In the genomic region with DNA sequence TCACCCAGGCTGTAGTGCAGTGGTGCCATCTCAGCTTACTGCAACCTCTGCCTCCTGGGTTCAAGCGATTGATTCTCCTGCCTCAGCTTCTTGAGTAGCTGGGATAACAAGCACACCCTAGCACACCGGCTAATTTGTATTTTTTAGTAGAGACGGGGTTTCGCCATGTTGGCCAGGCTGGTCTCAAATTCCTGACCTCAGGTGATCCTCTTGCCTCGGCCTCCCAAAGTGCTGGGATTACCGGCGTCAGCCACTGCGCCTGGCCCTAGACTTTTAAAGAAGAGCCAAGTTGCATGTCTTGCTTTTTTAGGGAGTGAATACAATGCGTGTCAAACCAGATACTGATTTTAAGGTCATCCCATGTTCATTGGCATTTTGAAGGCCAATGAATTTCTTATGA, we compare ENCODE assay signal across 8 cellular contexts. TPM values are rescaled to one million over a fixed set of nuclear protein-coding genes. Genes with fewer than 3 reads are reported as not detected.
A peak's percentile ranks its signal among the peaks of the same experiment; 100 is the strongest.
DNase-seq lines count a peak whose midpoint lies in the region; ATAC-seq, FAIRE-seq and TF ChIP-seq lines count a peak whose summit lies in the region.
"Not testable (repeated sequence)": the region's sequence is repeated elsewhere in the genome, so short reads cannot be mapped to it uniquely, and the experiment has no call there.

No MANE protein-coding gene starts in this region.

- FAIRE-seq in astrocyte (lab: Jason Lieb, UNC), result not testable (repeated sequence)

- 79 to 86% methylated on average over 9 of the region's 9 CpGs for WGBS in esophagus, 2 donors

- peaks cover 72% of the 10 kb centered on the region for H3K79me2 ChIP-seq in Loucy (ENCODE audit: insufficient read depth, low read length)
- peaks cover 52% of the 10 kb centered on the region for H3K79me2 ChIP-seq in astrocyte (ENCODE audit: insufficient read depth, low read length)

- H3K27me3 Mint-ChIP-seq in CD4-positive, alpha-beta memory T cell; activated CD4-positive, alpha-beta T cell treated with anti-CD3 and anti-CD28 coated beads, Interleukin-2, amount 10 ng/mL, durations not matched to agents 24 days and 14 days; astrocyte (ENCODE audit: low read depth, unreplicated experiment): not testable (repeated sequence)

- not testable (repeated sequence) for H3F3A ChIP-seq in Loucy (ENCODE audit: low read depth)

- H3K4me1 ChIP-seq in CD4-positive, alpha-beta memory T cell (ENCODE audit: insufficient read depth, low read length), result peaks cover 19% of the 10 kb centered on the region
- peaks cover 40% of the 10 kb centered on the region for H3K4me1 ChIP-seq in Loucy (ENCODE audit: insufficient read depth, low read length, poor library complexity, severe bottlenecking)
- peaks cover 16% of the 10 kb centered on the region for H3K4me1 ChIP-seq in astrocyte (ENCODE audit: insufficient read depth, low read length)
- H3K4me1 ChIP-seq in esophagus (ENCODE audit: control insufficient read depth in 2 of 2, insufficient read depth in 2 of 2, low read length in 1 of 2), result not testable (repeated sequence)
- H3K4me1 ChIP-seq in neuron (ENCODE audit: insufficient read depth, low read length), result peaks cover 38% of the 10 kb centered on the region
- H3K4me1 ChIP-seq in thoracic aorta (ENCODE audit: control insufficient read depth in 1 of 2, low read depth in 2 of 2), result peaks cover 10 to 24% of the 10 kb centered on the region in 2 donors

- CTCF ChIA-PET in CD4-positive, alpha-beta memory T cell (lab: Charles Lee; ENCODE audit: partially characterized antibody), result not testable (repeated sequence)

- H3K9ac ChIP-seq in Loucy (ENCODE audit: low read depth, low read length, poor library complexity, severe bottlenecking), result peak overlapping the region; percentile 67
- H3K9ac ChIP-seq in astrocyte (ENCODE audit: low read length), result not testable (repeated sequence)

- not testable (repeated sequence) for H3K9me3 Mint-ChIP-seq in CD4-positive, alpha-beta memory T cell; activated CD4-positive, alpha-beta T cell treated with anti-CD3 and anti-CD28 coated beads, Interleukin-2, amount 10 ng/mL, durations not matched to agents 24 days and 14 days; astrocyte (ENCODE audit: unreplicated experiment)

- H4K20me1 ChIP-seq in Loucy (ENCODE audit: insufficient read depth, low read length, poor library complexity, severe bottlenecking) (peaks cover 31% of the 10 kb centered on the region), astrocyte (ENCODE audit: insufficient read depth, low read length) (peaks cover 28% of the 10 kb centered on the region)

- DNase-seq in CD4-positive, alpha-beta memory T cell; astrocyte (ENCODE audit: low read depth); thoracic aorta (ENCODE audit: low spot score): not testable (repeated sequence)
- peak; percentile 56 for DNase-seq in activated CD4-positive, alpha-beta T cell treated with anti-CD3 and anti-CD28 coated beads, Interleukin-2, amount 10 ng/mL, durations not matched to agents 24 days and 14 days
- peak; percentile 13 for DNase-seq in islet precursor cell

- ATAC-seq in thoracic aorta (ENCODE audit: insufficient number of reproducible peaks, low FRiP score, low read depth), result not testable (repeated sequence)

- intact Hi-C loops in CD4-positive, alpha-beta memory T cell (cut with micrococcal nuclease), result loop anchor here (2.0 kb wide), 1 partner anchor 39 kb away; no protein-coding TSS in a partner anchor
- intact Hi-C loops in activated CD4-positive, alpha-beta T cell treated with anti-CD3 and anti-CD28 coated beads, Interleukin-2, amount 10 ng/mL, durations not matched to agents 24 days and 14 days (cut with micrococcal nuclease), result loop anchor here (2.0 kb wide), 1 partner anchor 39 kb away; no protein-coding TSS in a partner anchor

- not testable (repeated sequence) for H3K27me3 ChIP-seq in CD4-positive, alpha-beta memory T cell (ENCODE audit: insufficient read depth, low read length); Loucy (ENCODE audit: insufficient read depth, low read length, poor library complexity, severe bottlenecking); astrocyte (ENCODE audit: insufficient read depth, low read length); esophagus (ENCODE audit: control insufficient read depth in 1 of 2, insufficient read depth in 2 of 2, low read length in 2 of 2); neuron (ENCODE audit: insufficient read depth, low read length); thoracic aorta (replicated peaks; ENCODE audit: insufficient read depth)

- H3K4me3 ChIP-seq in CD4-positive, alpha-beta memory T cell (ENCODE audit: low read length in 2 of 2); esophagus (ENCODE audit: low read depth in 1 of 2, low read length in 2 of 2): not testable (repeated sequence)
- H3K4me3 ChIP-seq in Loucy (ENCODE audit: low read length, poor library complexity, severe bottlenecking) (peak overlapping the region; percentile 85), astrocyte (ENCODE audit: insufficient read depth, low read depth, low read length) (peak overlapping the region; percentile 69), neuron (ENCODE audit: low read length) (peak overlapping the region; percentile 88), thoracic aorta (peak overlapping the region; percentile 78)

- H3K4me3 Mint-ChIP-seq in CD4-positive, alpha-beta memory T cell, result peak overlapping the region; percentile 74 to 86 (median 81)
- H3K4me3 Mint-ChIP-seq in activated CD4-positive, alpha-beta T cell treated with anti-CD3 and anti-CD28 coated beads, Interleukin-2, amount 10 ng/mL, durations not matched to agents 24 days and 14 days, result not testable (repeated sequence)
- peak overlapping the region; percentile 89 for H3K4me3 Mint-ChIP-seq in astrocyte (ENCODE audit: unreplicated experiment)

- peaks cover 10 to 35% (median 21%) of the 10 kb centered on the region in 4 donors for H3K4me1 Mint-ChIP-seq in CD4-positive, alpha-beta memory T cell
- H3K4me1 Mint-ChIP-seq in activated CD4-positive, alpha-beta T cell treated with anti-CD3 and anti-CD28 coated beads, Interleukin-2, amount 10 ng/mL, durations not matched to agents 24 days and 14 days, result peaks cover 24% of the 10 kb centered on the region
- H3K4me1 Mint-ChIP-seq in astrocyte (ENCODE audit: low read depth, unreplicated experiment), result peaks cover 16% of the 10 kb centered on the region

- not testable (repeated sequence) for H3K27ac ChIP-seq in CD4-positive, alpha-beta memory T cell (ENCODE audit: low read depth, low read length); astrocyte (ENCODE audit: low read depth, low read length)
- peak overlapping the region; percentile 28 to 96 for H3K27ac ChIP-seq in esophagus (ENCODE audit: low read depth in 2 of 2, low read length in 1 of 2)
- peak overlapping the region; percentile 5 to 67 for H3K27ac ChIP-seq in thoracic aorta

- TF ChIP-seq CTCF in Loucy (conservative IDR thresholded peaks at IDR 0.05; ENCODE audit: low read length); astrocyte (IDR thresholded peaks at IDR 0.05; ENCODE audit: insufficient read depth, low read depth, low read length); thoracic aorta (IDR thresholded peaks at IDR 0.05): not testable (repeated sequence)

- not testable (repeated sequence) for H3K9me2 ChIP-seq in Loucy (replicated peaks; ENCODE audit: low read depth, low read length)

- POLR2A ChIA-PET in CD4-positive, alpha-beta memory T cell (lab: Charles Lee; ENCODE audit: partially characterized antibody), result interaction anchor here (0.9 kb wide), 1 partner anchor 10 kb away, joined by 5 read pairs; a partner anchor contains a TSS

- H3K4me2 ChIP-seq in Loucy (ENCODE audit: low read depth, low read length, poor library complexity, severe bottlenecking) (peak overlapping the region; percentile 77), astrocyte (ENCODE audit: low read length) (peak overlapping the region; percentile 93)

- H3K9me3 ChIP-seq in CD4-positive, alpha-beta memory T cell (ENCODE audit: control insufficient read depth in 1 of 2, low read length in 2 of 2); Loucy (ENCODE audit: insufficient read depth, low read depth, low read length); astrocyte (ENCODE audit: insufficient read depth, low read depth, low read length); esophagus (ENCODE audit: control insufficient read depth in 2 of 2, insufficient read depth in 1 of 2, low read depth in 1 of 2, low read length in 1 of 2); neuron (ENCODE audit: low read length); thoracic aorta: not testable (repeated sequence)

- H3K36me3 Mint-ChIP-seq in CD4-positive, alpha-beta memory T cell, result peaks cover 7 to 32% of the 10 kb centered on the region in 2 donors
- H3K36me3 Mint-ChIP-seq in activated CD4-positive, alpha-beta T cell treated with anti-CD3 and anti-CD28 coated beads, Interleukin-2, amount 10 ng/mL, durations not matched to agents 24 days and 14 days (ENCODE audit: low read depth), result peaks cover 24% of the 10 kb centered on the region
- H3K36me3 Mint-ChIP-seq in astrocyte (ENCODE audit: low read depth, unreplicated experiment), result not testable (repeated sequence)

- H3K36me3 ChIP-seq in CD4-positive, alpha-beta memory T cell (ENCODE audit: insufficient read depth, low read length); esophagus (ENCODE audit: control insufficient read depth in 2 of 2, insufficient read depth in 2 of 2, low read length in 1 of 2): not testable (repeated sequence)
- peaks cover 24% of the 10 kb centered on the region for H3K36me3 ChIP-seq in Loucy (ENCODE audit: insufficient read depth, low read length)
- H3K36me3 ChIP-seq in astrocyte (ENCODE audit: insufficient read depth, low read length), result peaks cover 16% of the 10 kb centered on the region
- H3K36me3 ChIP-seq in neuron (ENCODE audit: insufficient read depth, low read length), result peaks cover 29% of the 10 kb centered on the region
- H3K36me3 ChIP-seq in thoracic aorta, result peaks cover 17% of the 10 kb centered on the region

- H2AFZ ChIP-seq in Loucy (ENCODE audit: low read length); astrocyte (ENCODE audit: low read depth, low read length); neuron (ENCODE audit: low read depth, low read length): not testable (repeated sequence)

- H3K27ac Mint-ChIP-seq in CD4-positive, alpha-beta memory T cell, result peak overlapping the region in 5 of 7 donors; percentile 42 to 88 (median 77)
- not testable (repeated sequence) for H3K27ac Mint-ChIP-seq in activated CD4-positive, alpha-beta T cell treated with anti-CD3 and anti-CD28 coated beads, Interleukin-2, amount 10 ng/mL, durations not matched to agents 24 days and 14 days; astrocyte (ENCODE audit: unreplicated experiment)

RNA-seq across cellular contexts. Expression of a gene that starts 1.9 kb away (rescaled TPM):
- total RNA-seq in CD4-positive, alpha-beta memory T cell, result 10 to 100 TPM; 64.6 to 73.4 TPM
- 1 to 10 TPM; 5.2 to 8.5 TPM for polyA plus RNA-seq in CD4-positive, alpha-beta memory T cell
- 40.2 and 42.0 TPM in 2 replicates for total RNA-seq in activated CD4-positive, alpha-beta T cell treated with anti-CD3 and anti-CD28 coated beads, Interleukin-2, amount 10 ng/mL, durations not matched to agents 24 days and 14 days
- total RNA-seq in astrocyte (33.7 and 46.9 TPM in 2 replicates), thoracic aorta (10 to 100 TPM; 35.1 to 54.7 TPM)
- 10 to 100 TPM; 14.2 to 17.7 TPM for polyA plus RNA-seq in esophagus

RNA-seq across cellular contexts. Expression of a gene that starts 10.5 kb away (rescaled TPM):
- under 1 TPM; 0.39 to 0.73 TPM for total RNA-seq in CD4-positive, alpha-beta memory T cell
- polyA plus RNA-seq in CD4-positive, alpha-beta memory T cell, result under 1 TPM; 0.13 to 0.94 TPM
- 0.02 and 0.16 TPM in 2 replicates for total RNA-seq in activated CD4-positive, alpha-beta T cell treated with anti-CD3 and anti-CD28 coated beads, Interleukin-2, amount 10 ng/mL, durations not matched to agents 24 days and 14 days
- total RNA-seq in astrocyte (5.9 and 7.8 TPM in 2 replicates), thoracic aorta (1 to 10 TPM in 1 of 2 donors, under 1 TPM in 1; 0.71 to 5.3 TPM)
- under 1 TPM; 0.19 to 0.22 TPM for polyA plus RNA-seq in esophagus
